ENCODE assay signal across 34 cellular contexts in genomic region chr12:130540376-130540775, GRCh38.
"Had no signal": no experiment of that assay in that cellular context is flagged by ENCODE, and none has a peak within 500 bp of the region (broad histone marks: within the 10 kb centered on the region; RNA-seq: fewer than 3 reads in every experiment).

No MANE protein-coding gene starts in this region.

- H3K27me3 ChIP-seq: SJCRH30 had no signal

- H3K4me2 ChIP-seq: PC-9, SK-N-SH had no signal

- H2AFZ ChIP-seq: PC-9 had no signal

- H3K4me3 ChIP-seq: PC-9, SJCRH30 had no signal

- H3K9me3 ChIP-seq: SJCRH30, SK-N-SH had no signal

- H3K9ac ChIP-seq: SK-N-SH had no signal

- H3K27ac ChIP-seq: PC-9, RWPE1, SJCRH30 had no signal

- DNase-seq: Kasumi-1, MM.1S, NCI-H1048, NCI-H1092 treated with DMSO at 0.1 percent for 48 hours, NCI-H1105 treated with DMSO at 0.1 percent for 48 hours, NCI-H1417, NCI-H1436, NCI-H146, NCI-H1694, NCI-H187, NCI-H1930, NCI-H2029 treated with DMSO at 0.1 percent for 48 hours, NCI-H2081 treated with DMSO at 0.1 percent for 48 hours, NCI-H2107, NCI-H2171, NCI-H226, NCI-H446 treated with DMSO at 0.1 percent for 48 hours, NCI-H510A, NCI-H524, NCI-H526, NCI-H69, NCI-H748 treated with DMSO at 0.1 percent for 48 hours, NCI-H82, PC-9, SHP77, SIG-M5, SJCRH30, SK-N-SH, SW 1271, T-helper 1 cell had no signal

- H3K36me3 ChIP-seq: SJCRH30 had no signal

- H3K4me1 ChIP-seq: SJCRH30 had no signal

- ATAC-seq: Panc1, Right ventricle myocardium inferior had no signal

- FAIRE-seq: RCC 7860 had no signal
